Comparison of ENCODE assay signal across 17 cellular contexts in genomic region chr22:30283342-30283741, GRCh38. TPM values are rescaled to one million over a fixed set of nuclear protein-coding genes. Genes with fewer than 3 reads are reported as not detected.
"Had no signal": no experiment of that assay in that cellular context is flagged by ENCODE, and none has a peak within 500 bp of the region (broad histone marks: within the 10 kb centered on the region; RNA-seq: fewer than 3 reads in every experiment).

No MANE protein-coding gene starts in this region.

- H3K27ac ChIP-seq: brain microvascular endothelial cell, pancreas, sigmoid colon, SJSA1, VCaP had no signal

- H3K9me3 Mint-ChIP-seq: central memory CD8-positive, alpha-beta T cell; immature natural killer cell; nephron had no signal

- H3K4me3 ChIP-seq: pancreas, sigmoid colon, SJSA1 had no signal

- H3K36me3 ChIP-seq: brain microvascular endothelial cell, pancreas had no signal

- H3K27me3 ChIP-seq: brain microvascular endothelial cell, pancreas, sigmoid colon, SJSA1 had no signal

- ATAC-seq: pancreas had no signal

- H3K4me3 Mint-ChIP-seq: central memory CD8-positive, alpha-beta T cell; immature natural killer cell; nephron had no signal

- H3K27ac Mint-ChIP-seq: nephron had no signal

- DNase-seq: activated effector memory CD4-positive, alpha-beta T cell treated with Interleukin-2 at 50 U/mL for 16 hours; anterior cingulate cortex; brain microvascular endothelial cell; cortex of kidney; effector CD8-positive, alpha-beta T cell; foreskin melanocyte; head of caudate nucleus; immature natural killer cell; mesendoderm; sigmoid colon; stimulated activated CD4-positive, alpha-beta T cell treated with anti-CD3 and anti-CD28 coated beads, Interleukin-1b, Interleukin-23, amount 100 ng/mL, for 48 hours; T1000 had no signal

- H3K9me3 ChIP-seq: pancreas, sigmoid colon, SJSA1 had no signal

- H3K36me3 Mint-ChIP-seq: immature natural killer cell had no signal

RNA-seq across cellular contexts. Expression of gene OSM, which starts 16.7 kb away (rescaled TPM):
- total RNA-seq: SJSA1 had no signal
